11 cellular contexts compared by ENCODE assay signal in the genomic region with DNA sequence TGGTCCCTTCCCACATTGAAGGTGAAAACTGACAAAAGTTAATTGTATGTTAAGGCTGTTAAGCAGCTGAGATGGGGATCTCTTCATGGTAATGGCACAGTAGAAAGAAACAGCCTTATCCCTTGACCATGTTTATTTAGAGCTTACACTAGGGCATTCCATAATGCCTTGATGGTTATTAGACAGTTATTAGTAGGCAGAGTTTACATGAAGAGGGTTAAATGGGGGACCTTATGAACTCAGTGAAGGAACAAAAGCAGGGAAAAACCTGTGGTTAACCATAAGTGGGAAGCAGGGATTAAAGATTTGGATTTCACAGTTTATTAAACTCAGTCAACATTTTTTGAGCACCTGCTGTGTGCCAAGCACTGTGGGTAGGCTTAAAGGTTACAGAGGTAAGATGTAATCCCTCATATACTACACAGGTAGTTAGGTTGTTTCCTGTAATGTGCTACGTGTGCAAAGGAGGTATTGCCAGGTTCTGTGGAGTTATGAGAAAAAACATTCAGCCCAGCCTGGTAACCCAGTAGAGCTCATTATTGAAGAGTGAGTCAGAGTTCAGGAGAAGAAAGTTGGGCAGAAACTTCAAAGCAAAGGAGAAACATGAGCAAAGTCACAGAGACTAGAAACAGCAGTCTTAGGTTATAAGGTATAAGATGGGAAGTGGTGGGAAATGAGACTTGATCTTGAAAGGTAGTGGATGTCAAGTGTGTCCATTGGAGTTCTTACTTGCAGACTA. TPM values are rescaled to one million over a fixed set of nuclear protein-coding genes. Genes with fewer than 3 reads are reported as not detected.
A peak's percentile ranks its signal among the peaks of the same experiment; 100 is the strongest.
DNase-seq lines count a peak whose midpoint lies in the region; ATAC-seq and TF ChIP-seq lines count a peak whose summit lies in the region.
"Had no signal": no experiment of that assay in that cellular context is flagged by ENCODE, and none has a peak within 500 bp of the region (broad histone marks: within the 10 kb centered on the region; RNA-seq: fewer than 3 reads in every experiment).

No MANE protein-coding gene starts in this region.

- BruUV-seq in IMR-90 (replicated peaks; lab: Mats Ljungman, UMichigan), result no TSS peak

- in situ Hi-C loops in IMR-90 (cut with MboI; ENCODE audit: low sequenced_read_pairs), result no loop called here
- in situ Hi-C loops in astrocyte of the cerebellum (cut with HindIII; ENCODE audit: low sequenced_read_pairs), result no loop called here

- no peak overlapping the region for H3K4me3 ChIP-seq in IMR-90 (ENCODE audit: insufficient read depth, low read depth, low read length)
- H3K4me3 ChIP-seq in astrocyte of the cerebellum (ENCODE audit: low read depth, low read length), result no peak overlapping the region

- DNase-seq in activated CD4-positive, alpha-beta T cell treated with anti-CD3 and anti-CD28 coated beads, Interleukin-2, amount 10 ng/mL, durations not matched to agents 24 days and 14 days, result peak; percentile 72
- no peak for DNase-seq in activated CD4-positive, alpha-beta T cell treated with anti-CD3 and anti-CD28 coated beads for 4 hours
- peak; percentile 61 for DNase-seq in IMR-90
- peak; percentile 76 for DNase-seq in astrocyte of the cerebellum (ENCODE audit: low read depth)
- DNase-seq in natural killer cell, result no peak
- no peak for DNase-seq in activated effector memory CD4-positive, alpha-beta T cell treated with anti-CD3 and anti-CD28 coated beads, Interleukin-2, amount 50 U/mL, for 16 hours
- DNase-seq in naive thymus-derived CD8-positive, alpha-beta T cell, result no peak
- no peak for DNase-seq in NCI-H187 treated with DMSO at 0.1 percent for 48 hours (lab: John Stamatoyannopoulos, UW)
- DNase-seq: occipital lobe, WERI-Rb-1 had no signal

- no peak overlapping the region for H3K23ac ChIP-seq in IMR-90 (ENCODE audit: low read depth, low read length)

- H2AK9ac ChIP-seq in IMR-90 (replicated peaks; ENCODE audit: low read depth, low read length, poor library complexity), result no peak overlapping the region

- H3K9me1 ChIP-seq in IMR-90 (ENCODE audit: insufficient read depth, low read length), result peaks cover 13% of the 10 kb centered on the region

- H3K4me2 ChIP-seq in IMR-90 (ENCODE audit: low read depth, low read length), result no peak overlapping the region; the same call in 1 of the 2 replicates

- H3K4me1 Mint-ChIP-seq in activated CD4-positive, alpha-beta T cell treated with anti-CD3 and anti-CD28 coated beads, Interleukin-2, amount 10 ng/mL, durations not matched to agents 24 days and 14 days, result peaks cover 50% of the 10 kb centered on the region
- peaks cover 0 to 4% of the 10 kb centered on the region in 2 donors for H3K4me1 Mint-ChIP-seq in natural killer cell
- peaks cover 0 to 3% (median 1%) of the 10 kb centered on the region in 4 donors for H3K4me1 Mint-ChIP-seq in naive thymus-derived CD8-positive, alpha-beta T cell

- no peak overlapping the region for H2BK5ac ChIP-seq in IMR-90 (ENCODE audit: low read depth, low read length, poor library complexity, severe bottlenecking)

- peak overlapping the region; percentile 86 for H3K27ac Mint-ChIP-seq in activated CD4-positive, alpha-beta T cell treated with anti-CD3 and anti-CD28 coated beads, Interleukin-2, amount 10 ng/mL, durations not matched to agents 24 days and 14 days
- H3K27ac Mint-ChIP-seq in natural killer cell, result peak overlapping the region; percentile 2 to 41
- peak overlapping the region in 3 of 10 donors; percentile 1 to 84 (median 6) for H3K27ac Mint-ChIP-seq in naive thymus-derived CD8-positive, alpha-beta T cell

- WGBS in IMR-90 (ENCODE audit: extremely low coverage in 2 of 2, insufficient read length in 1 of 2), 2 experiments, result no CpG with 5 or more reads among the region's 1 CpG

- H3K9me3 Mint-ChIP-seq in activated CD4-positive, alpha-beta T cell treated with anti-CD3 and anti-CD28 coated beads, Interleukin-2, amount 10 ng/mL, durations not matched to agents 24 days and 14 days, result no peaks in the 10 kb centered on the region
- no peaks in the 10 kb centered on the region for H3K9me3 Mint-ChIP-seq in natural killer cell
- no peaks in the 10 kb centered on the region for H3K9me3 Mint-ChIP-seq in naive thymus-derived CD8-positive, alpha-beta T cell

- no peak overlapping the region for H2BK20ac ChIP-seq in IMR-90 (ENCODE audit: low read depth, low read length)

- no peak overlapping the region for H3K9ac ChIP-seq in IMR-90 (ENCODE audit: low read depth, low read length)

- CTCF ChIA-PET in IMR-90 (lab: Yijun Ruan, JAX), result interaction anchor here (0.6 to 1.1 kb wide), 2 partner anchors 27 to 141 kb away, joined by 3 read pairs; no protein-coding TSS in a partner anchor

- H3K79me1 ChIP-seq in IMR-90 (ENCODE audit: low read depth in 1 of 2, low read length in 2 of 2), result 0 out of 4 replicates have a peak, but pooled peaks cover 0 to 9% of the 10 kb centered on the region in 2 experiments

- TF ChIP-seq CTCF in IMR-90 (conservative IDR thresholded peaks at IDR 0.05; ENCODE audit: low read depth, low read length) (no peak), astrocyte of the cerebellum (IDR thresholded peaks at IDR 0.05; ENCODE audit: low read depth, low read length, missing control alignments) (no peak), natural killer cell (IDR thresholded peaks at IDR 0.05) (no peak)

- TF ChIP-seq RAD21 in IMR-90 (IDR thresholded peaks at IDR 0.05; ENCODE audit: low read length), result no peak

- peak overlapping the region; percentile 22 for H3K4me3 Mint-ChIP-seq in activated CD4-positive, alpha-beta T cell treated with anti-CD3 and anti-CD28 coated beads, Interleukin-2, amount 10 ng/mL, durations not matched to agents 24 days and 14 days
- H3K4me3 Mint-ChIP-seq in natural killer cell, result no peak overlapping the region
- H3K4me3 Mint-ChIP-seq in naive thymus-derived CD8-positive, alpha-beta T cell, result no peak overlapping the region

- no peak overlapping the region for H3K27ac ChIP-seq in IMR-90 (ENCODE audit: insufficient read depth, low read length)
- H3K27ac ChIP-seq: WERI-Rb-1 had no signal

- no peak overlapping the region for H4K8ac ChIP-seq in IMR-90 (ENCODE audit: low read depth in 2 of 2, low read length in 2 of 2)

- no peak overlapping the region; the same call in 1 of the 2 replicates for H3K14ac ChIP-seq in IMR-90 (replicated peaks; ENCODE audit: low read depth, low read length)

- H2AK5ac ChIP-seq in IMR-90 (ENCODE audit: low read depth, low read length), result no peak overlapping the region

- H2BK120ac ChIP-seq in IMR-90 (ENCODE audit: low read depth, low read length), result no peak overlapping the region

- TF ChIP-seq POLR2A in IMR-90 (IDR thresholded peaks at IDR 0.05; ENCODE audit: low read depth, low read length), result no peak

- intact Hi-C loops in activated CD4-positive, alpha-beta T cell treated with anti-CD3 and anti-CD28 coated beads, Interleukin-2, amount 10 ng/mL, durations not matched to agents 24 days and 14 days (cut with micrococcal nuclease), result loop anchor here (1.0 to 5.0 kb wide), 3 partner anchors 27 to 139 kb away; partner anchors contain the start of gene PTPRA
- intact Hi-C loops in IMR-90 (cut with micrococcal nuclease) (no loop called here), natural killer cell (cut with micrococcal nuclease) (no loop called here)

- no peak overlapping the region for H2AFZ ChIP-seq in IMR-90 (replicated peaks; ENCODE audit: low read length, poor library complexity)

- no peak overlapping the region for H4K5ac ChIP-seq in IMR-90 (ENCODE audit: low read depth, low read length)

- H3K18ac ChIP-seq in IMR-90 (ENCODE audit: low read depth, low read length), result no peak overlapping the region

- peaks cover 8% of the 10 kb centered on the region for H3K4me1 ChIP-seq in IMR-90 (ENCODE audit: control insufficient read depth, insufficient read depth, low read length)

- H3K9me3 ChIP-seq in IMR-90 (ENCODE audit: control insufficient read depth, insufficient read depth, low read length), result no peaks in the 10 kb centered on the region

- no peak overlapping the region for H3K56ac ChIP-seq in IMR-90 (ENCODE audit: extremely low read depth, insufficient read depth, low read length)

- peaks cover 13% of the 10 kb centered on the region; the same call in 1 of the 2 replicates for H4K20me1 ChIP-seq in IMR-90 (ENCODE audit: insufficient read depth, low read length)

- H3K36me3 ChIP-seq in IMR-90 (ENCODE audit: control insufficient read depth, insufficient read depth, low read length), result peaks cover 24% of the 10 kb centered on the region

- H2BK15ac ChIP-seq in IMR-90 (ENCODE audit: low read depth, low read length), result no peak overlapping the region

- H3K36me3 Mint-ChIP-seq in activated CD4-positive, alpha-beta T cell treated with anti-CD3 and anti-CD28 coated beads, Interleukin-2, amount 10 ng/mL, durations not matched to agents 24 days and 14 days (ENCODE audit: low read depth), result peaks cover 57% of the 10 kb centered on the region
- H3K36me3 Mint-ChIP-seq in natural killer cell, result peaks cover 13% of the 10 kb centered on the region
- peaks cover 14 to 56% (median 14%) of the 10 kb centered on the region in 3 donors for H3K36me3 Mint-ChIP-seq in naive thymus-derived CD8-positive, alpha-beta T cell

- ATAC-seq in IMR-90 (ENCODE audit: low read depth) (peak; percentile 88), natural killer cell (no peak)
- ATAC-seq in naive thymus-derived CD8-positive, alpha-beta T cell, result no peak

- no peak overlapping the region for H3K4ac ChIP-seq in IMR-90 (ENCODE audit: low read depth, low read length)

- H3K27me3 Mint-ChIP-seq in activated CD4-positive, alpha-beta T cell treated with anti-CD3 and anti-CD28 coated beads, Interleukin-2, amount 10 ng/mL, durations not matched to agents 24 days and 14 days, result no peaks in the 10 kb centered on the region
- H3K27me3 Mint-ChIP-seq in natural killer cell (ENCODE audit: low read depth in 2 of 2), result no peaks in the 10 kb centered on the region
- no peaks in the 10 kb centered on the region for H3K27me3 Mint-ChIP-seq in naive thymus-derived CD8-positive, alpha-beta T cell

- POLR2A ChIA-PET in IMR-90 (lab: Charles Lee; ENCODE audit: unreplicated experiment), result no interaction called here
- POLR2A ChIA-PET in naive thymus-derived CD8-positive, alpha-beta T cell (lab: Charles Lee), result no interaction called here

- dilution Hi-C loops in IMR-90 (cut with HindIII; ENCODE audit: low sequenced_read_pairs, unreplicated experiment), result no loop called here

- H3K27me3 ChIP-seq in IMR-90 (ENCODE audit: control insufficient read depth, insufficient read depth, low read length), result no peaks in the 10 kb centered on the region

- H4K91ac ChIP-seq in IMR-90 (ENCODE audit: insufficient read depth, low read depth, low read length), result no peak overlapping the region

RNA-seq across cellular contexts. Expression of gene GNRH2, which starts 32.3 kb away (rescaled TPM):
- total RNA-seq in activated CD4-positive, alpha-beta T cell treated with anti-CD3 and anti-CD28 coated beads, Interleukin-2, amount 10 ng/mL, durations not matched to agents 24 days and 14 days, result 1.7 and 2.7 TPM in 2 replicates
- total RNA-seq in IMR-90 (2012; rRNA removed) (0.18 and 0.28 TPM in 2 replicates), natural killer cell (1 to 10 TPM in 1 of 3 donors, under 1 TPM in 2; 0.49 to 1.2 (median 0.68) TPM)
- 0.16 and 0.21 TPM in 2 replicates for polyA plus RNA-seq in IMR-90 (2012; rRNA removed)
- not detected in 2 replicates for polyA plus RNA-seq in IMR-90 (2012; cell fraction: cytosol; rRNA removed)
- 1.7 and 3.5 TPM in 2 replicates for polyA plus RNA-seq in IMR-90 (2012; cell fraction: nucleus; rRNA removed; ENCODE audit: low replicate concordance)
- 1 to 10 TPM; 1.5 to 1.9 TPM for total RNA-seq in naive thymus-derived CD8-positive, alpha-beta T cell
- not detected for polyA plus RNA-seq in naive thymus-derived CD8-positive, alpha-beta T cell
- total RNA-seq: dermis microvascular lymphatic vessel endothelial cell, occipital lobe had no signal

RNA-seq across cellular contexts. Expression of gene MRPS26, which starts 34.7 kb away (rescaled TPM):
- 123 and 130 TPM in 2 replicates for total RNA-seq in activated CD4-positive, alpha-beta T cell treated with anti-CD3 and anti-CD28 coated beads, Interleukin-2, amount 10 ng/mL, durations not matched to agents 24 days and 14 days
- total RNA-seq in IMR-90 (2012; rRNA removed), result 22.2 and 24.7 TPM in 2 replicates
- 38.6 and 49.5 TPM in 2 replicates for polyA plus RNA-seq in IMR-90 (2012; rRNA removed)
- 53.9 and 56.0 TPM in 2 replicates for polyA plus RNA-seq in IMR-90 (2012; cell fraction: cytosol; rRNA removed)
- 20.0 and 35.2 TPM in 2 replicates for polyA plus RNA-seq in IMR-90 (2012; cell fraction: nucleus; rRNA removed; ENCODE audit: low replicate concordance)
- 10 to 100 TPM; 17.5 to 21.3 (median 19.1) TPM for total RNA-seq in natural killer cell
- total RNA-seq in naive thymus-derived CD8-positive, alpha-beta T cell, result 10 to 100 TPM; 27.6 to 28.4 TPM
- 10 to 100 TPM; 59.2 to 81.8 (median 75.6) TPM for polyA plus RNA-seq in naive thymus-derived CD8-positive, alpha-beta T cell

Comparison
In these comparisons a context has a peak if more than half of its experiments do, and no peak if none do; other contexts are left out.
1. DNase-seq: peak in activated CD4-positive, alpha-beta T cell treated with anti-CD3 and anti-CD28 coated beads, Interleukin-2, amount 10 ng/mL, durations not matched to agents 24 days and 14 days (single experiment), IMR-90 (single experiment) and astrocyte of the cerebellum (single experiment); none in activated CD4-positive, alpha-beta T cell treated with anti-CD3 and anti-CD28 coated beads for 4 hours (0 of 2), natural killer cell (single experiment), activated effector memory CD4-positive, alpha-beta T cell treated with anti-CD3 and anti-CD28 coated beads, Interleukin-2, amount 50 U/mL, for 16 hours (single experiment), naive thymus-derived CD8-positive, alpha-beta T cell (0 of 10) and NCI-H187 treated with DMSO at 0.1 percent for 48 hours (single experiment).